Comparison of ENCODE assay signal across 8 cellular contexts in genomic region chr15:90001683-90002427, GRCh38. TPM values are rescaled to one million over a fixed set of nuclear protein-coding genes. Genes with fewer than 3 reads are reported as not detected.
DNase-seq lines count a peak whose midpoint lies in the region; ATAC-seq and TF ChIP-seq lines count a peak whose summit lies in the region.

No MANE protein-coding gene starts in this region.

- no peaks in the 10 kb centered on the region for H3K36me3 ChIP-seq in KOPT-K1 (ENCODE audit: insufficient read depth, low read length)

- H3K4me3 ChIP-seq in AG04450 (ENCODE audit: low read depth, low read length) (peak overlapping the region; percentile 68), WI38 (ENCODE audit: low read depth, low read length) (peak overlapping the region; percentile 68), cardiac fibroblast (replicated peaks in 1 of 2; ENCODE audit: low read depth in 2 of 2, low read length in 2 of 2) (peak overlapping the region; percentile 56 to 64)

- peaks cover 2% of the 10 kb centered on the region for H3K27me3 ChIP-seq in AG04450 (ENCODE audit: control insufficient read depth, insufficient read depth, low read length)

- DNase-seq in AG04450 (ENCODE audit: low read depth, low spot score), result no peak
- peak; percentile 69 to 70 for DNase-seq in cardiac fibroblast (ENCODE audit: low read depth in 2 of 2)
- peak; percentile 57 for DNase-seq in iris pigment epithelial cell (ENCODE audit: low read depth)
- peak; percentile 35 to 38 for DNase-seq in stimulated activated CD4-positive, alpha-beta T cell treated with anti-CD3 and anti-CD28 coated beads, Interleukin-15, amount 100 ng/mL, for 48 hours (ENCODE audit: low read depth in 2 of 2)

- TF ChIP-seq CTCF in AG04450 (IDR thresholded peaks at IDR 0.05; ENCODE audit: low read depth, low read length), result no peak
- no peak for TF ChIP-seq CTCF in WI38 (IDR thresholded peaks at IDR 0.05; ENCODE audit: low read depth, low read length)
- no peak for TF ChIP-seq CTCF in cardiac fibroblast (IDR thresholded peaks at IDR 0.05; ENCODE audit: low read depth, low read length)

- CTCF ChIA-PET in AG04450 (lab: Charles Lee), result interaction anchor here (0.5 kb wide), 1 partner anchor 25 kb away, joined by 5 read pairs; no protein-coding TSS in a partner anchor

- H3K9me3 ChIP-seq in AG04450 (ENCODE audit: control insufficient read depth, insufficient read depth, low read length) (no peaks in the 10 kb centered on the region; the same call in 1 of the 2 replicates), KOPT-K1 (ENCODE audit: insufficient read depth, low read length, poor library complexity, severe bottlenecking) (no peaks in the 10 kb centered on the region)

- ATAC-seq in GM19023 (IDR thresholded peaks at IDR 0.05; ENCODE audit: unreplicated experiment), result peak; percentile 38
- no peak for ATAC-seq in GM18858 (IDR thresholded peaks at IDR 0.05; ENCODE audit: unreplicated experiment)

- POLR2A ChIA-PET in AG04450 (lab: Yijun Ruan, JAX), result interaction anchor here (1.0 to 1.7 kb wide), 3 partner anchors 36 to 80 kb away, joined by 3 to 5 read pairs (median 3); no protein-coding TSS in a partner anchor

- H3K27ac ChIP-seq in AG04450 (ENCODE audit: low read depth, low read length) (peak overlapping the region; percentile 52), KOPT-K1 (ENCODE audit: low read depth, low read length, poor library complexity, severe bottlenecking) (peak overlapping the region; percentile 74)

RNA-seq across cellular contexts. Expression of gene ZNF710, which starts 0.7 kb away (rescaled TPM):
- 2.2 and 3.8 TPM in 2 replicates for polyA plus RNA-seq in AG04450 (2011; rRNA removed)
- 5.8 and 7.8 TPM in 2 replicates for polyA minus RNA-seq in AG04450 (2011; rRNA and poly(A)+ RNA removed)
